ENCODE assay signal across 6 cellular contexts in the genomic region with DNA sequence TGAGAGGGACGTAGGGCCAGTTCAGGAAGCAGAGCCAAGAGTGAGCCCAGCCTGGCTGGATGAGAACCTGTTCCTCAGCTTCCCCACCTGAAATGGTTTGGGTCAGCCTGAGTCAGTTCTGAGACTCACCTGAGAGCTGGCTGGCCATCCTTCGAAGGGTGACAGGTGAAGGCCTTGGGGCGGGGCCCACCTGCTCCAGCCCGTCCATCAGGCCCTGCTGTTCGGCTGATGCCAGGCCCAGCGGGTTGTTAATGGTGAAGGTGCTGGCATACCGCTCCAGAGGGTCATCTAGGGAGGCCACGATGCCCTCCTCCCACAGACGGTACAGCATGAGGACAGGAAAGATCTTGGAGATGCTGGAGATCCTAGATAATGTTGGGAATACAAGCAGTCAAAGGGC. TPM values are rescaled to one million over a fixed set of nuclear protein-coding genes. Genes with fewer than 3 reads are reported as not detected.
"Had no signal": no experiment of that assay in that cellular context is flagged by ENCODE, and none has a peak within 500 bp of the region (broad histone marks: within the 10 kb centered on the region; RNA-seq: fewer than 3 reads in every experiment).

No MANE protein-coding gene starts in this region.

- H3K4me3 Mint-ChIP-seq: GM23338, H9 had no signal

- H3K27ac Mint-ChIP-seq: GM23338, H9 had no signal

- H3K9me3 Mint-ChIP-seq: GM23338, H9 had no signal

- H3K4me1 Mint-ChIP-seq: GM23338, H9 had no signal

- ATAC-seq: GM23338 had no signal

- H3K4me3 ChIP-seq: GM23338 had no signal

- DNase-seq: H9, HCEC 1CT, IMR-90 had no signal

RNA-seq across cellular contexts. Expression of a gene that starts 14.1 kb away (rescaled TPM):
- total RNA-seq: GM23338, H1, H9, HT-29, IMR-90 had no signal
- polyA plus RNA-seq: GM23338, H1, IMR-90 had no signal

RNA-seq across cellular contexts. Expression of a gene that starts 57.1 kb away (rescaled TPM):
- total RNA-seq: GM23338, H1, H9, HT-29, IMR-90 had no signal
- polyA plus RNA-seq: H1, IMR-90 had no signal
